6 cellular contexts compared by ENCODE assay signal in genomic region chr16:2778692-2778958, GRCh38. TPM values are rescaled to one million over a fixed set of nuclear protein-coding genes. Genes with fewer than 3 reads are reported as not detected.
DNase-seq lines count a peak whose midpoint lies in the region; ATAC-seq and TF ChIP-seq lines count a peak whose summit lies in the region.

No MANE protein-coding gene starts in this region.

- H3K4me1 ChIP-seq in endocrine pancreas (ENCODE audit: control insufficient read depth, insufficient read depth, low read length) (no peaks in the 10 kb centered on the region), stomach (peaks cover 28 to 47% (median 40%) of the 10 kb centered on the region in 4 donors)

- peaks cover 19% of the 10 kb centered on the region for H3K4me1 Mint-ChIP-seq in T-helper 2 cell treated with Interferon-gamma antibody and Interleukin-4, amounts not matched to agents 5 μg/mL and 100 μg/mL, for 36 hours (ENCODE audit: low read depth)

- intact Hi-C loops in stomach (cut with DNase I; ENCODE audit: low total_unique reads): no loop called here

- H3K9me3 Mint-ChIP-seq in T-helper 2 cell treated with Interferon-gamma antibody and Interleukin-4, amounts not matched to agents 5 μg/mL and 100 μg/mL, for 36 hours: no peaks in the 10 kb centered on the region

- ATAC-seq in GM21528 (IDR thresholded peaks at IDR 0.05; ENCODE audit: low FRiP score, unreplicated experiment): no peak

- H3K9me3 ChIP-seq in endocrine pancreas (ENCODE audit: control insufficient read depth, low read length) (no peaks in the 10 kb centered on the region), stomach (no peaks in the 10 kb centered on the region)

- peak overlapping the region; percentile 93 for H3K27ac Mint-ChIP-seq in T-helper 2 cell treated with Interferon-gamma antibody and Interleukin-4, amounts not matched to agents 5 μg/mL and 100 μg/mL, for 36 hours

- H3K27me3 ChIP-seq in endocrine pancreas (ENCODE audit: control insufficient read depth, insufficient read depth, low read length) (no peaks in the 10 kb centered on the region), stomach (peaks cover 0 to under 1% (median 0%) of the 10 kb centered on the region in 3 donors)

- TF ChIP-seq CTCF in stomach (IDR thresholded peaks at IDR 0.05): no peak

- H3K36me3 ChIP-seq in endocrine pancreas (ENCODE audit: control insufficient read depth, insufficient read depth, low read length): no peaks in the 10 kb centered on the region
- peaks cover 9 to 19% (median 18%) of the 10 kb centered on the region in 4 donors for H3K36me3 ChIP-seq in stomach

- H3K9ac ChIP-seq in endocrine pancreas (ENCODE audit: control insufficient read depth, insufficient read depth, low read length): no peak overlapping the region

- H3K27ac ChIP-seq in stomach: peak overlapping the region in 3 of 5 donors; percentile 98 to 100 (median 100)

- H3K4me3 ChIP-seq in endocrine pancreas (ENCODE audit: control insufficient read depth, insufficient read depth, low read length) (peak overlapping the region; percentile 81), stomach (peak overlapping the region in 3 of 4 donors; percentile 77 to 91 (median 88))

- H3K4me3 Mint-ChIP-seq in T-helper 2 cell treated with Interferon-gamma antibody and Interleukin-4, amounts not matched to agents 5 μg/mL and 100 μg/mL, for 36 hours: peak overlapping the region; percentile 96

- TF ChIP-seq EP300 in stomach (IDR thresholded peaks at IDR 0.05): no peak

- TF ChIP-seq POLR2A in stomach (IDR thresholded peaks at IDR 0.05): no peak

- H3K36me3 Mint-ChIP-seq in T-helper 2 cell treated with Interferon-gamma antibody and Interleukin-4, amounts not matched to agents 5 μg/mL and 100 μg/mL, for 36 hours (ENCODE audit: low read depth): peaks cover 5% of the 10 kb centered on the region

- no peak for DNase-seq in T-helper 2 cell treated with Interferon-gamma antibody and Interleukin-4, amounts not matched to agents 5 μg/mL and 100 μg/mL, for 36 hours (ENCODE audit: low spot score)
- DNase-seq in T-helper 2 cell (no peak), stomach (no peak), NCI-H1694 (lab: John Stamatoyannopoulos, UW) (no peak)

- H3K27me3 Mint-ChIP-seq in T-helper 2 cell treated with Interferon-gamma antibody and Interleukin-4, amounts not matched to agents 5 μg/mL and 100 μg/mL, for 36 hours (ENCODE audit: low read depth): no peaks in the 10 kb centered on the region

- WGBS in stomach, 5 donors: 95 to 96% (median 96%) methylated on average over 12 of the region's 12 CpGs

RNA-seq across cellular contexts. Expression of gene ELOB, which starts 1.5 kb away (rescaled TPM):
- total RNA-seq in stomach: 100 to 1,000 TPM in 4 of 5 donors, 10 to 100 TPM in 1; 68.1 to 279 (median 174) TPM
- polyA plus RNA-seq in stomach: 100 to 1,000 TPM; 386 to 713 (median 456) TPM

RNA-seq across cellular contexts. Expression of gene PRSS33, which starts 8.7 kb away (rescaled TPM):
- total RNA-seq in stomach: not detected
- polyA plus RNA-seq in stomach: not detected

RNA-seq across cellular contexts. Expression of gene PRSS41, which starts 19.6 kb away (rescaled TPM):
- not detected for total RNA-seq in stomach
- polyA plus RNA-seq in stomach: not detected

RNA-seq across cellular contexts. Expression of gene SRRM2, which starts 26.2 kb away (rescaled TPM):
- 1,000 to 10,000 TPM in 2 of 5 donors, 100 to 1,000 TPM in 3; 142 to 2,165 (median 929) TPM for total RNA-seq in stomach
- polyA plus RNA-seq in stomach: 100 to 1,000 TPM; 151 to 384 (median 321) TPM

RNA-seq across cellular contexts. Expression of gene PRSS21, which starts 38.4 kb away (rescaled TPM):
- 1 to 10 TPM in 1 of 5 donors, not detected in 4; 1.1 TPM for total RNA-seq in stomach
- 1 to 10 TPM in 1 of 3 donors, under 1 TPM in 2; 0.50 to 2.9 (median 0.65) TPM for polyA plus RNA-seq in stomach
